8 cellular contexts compared by ENCODE assay signal in the genomic region with DNA sequence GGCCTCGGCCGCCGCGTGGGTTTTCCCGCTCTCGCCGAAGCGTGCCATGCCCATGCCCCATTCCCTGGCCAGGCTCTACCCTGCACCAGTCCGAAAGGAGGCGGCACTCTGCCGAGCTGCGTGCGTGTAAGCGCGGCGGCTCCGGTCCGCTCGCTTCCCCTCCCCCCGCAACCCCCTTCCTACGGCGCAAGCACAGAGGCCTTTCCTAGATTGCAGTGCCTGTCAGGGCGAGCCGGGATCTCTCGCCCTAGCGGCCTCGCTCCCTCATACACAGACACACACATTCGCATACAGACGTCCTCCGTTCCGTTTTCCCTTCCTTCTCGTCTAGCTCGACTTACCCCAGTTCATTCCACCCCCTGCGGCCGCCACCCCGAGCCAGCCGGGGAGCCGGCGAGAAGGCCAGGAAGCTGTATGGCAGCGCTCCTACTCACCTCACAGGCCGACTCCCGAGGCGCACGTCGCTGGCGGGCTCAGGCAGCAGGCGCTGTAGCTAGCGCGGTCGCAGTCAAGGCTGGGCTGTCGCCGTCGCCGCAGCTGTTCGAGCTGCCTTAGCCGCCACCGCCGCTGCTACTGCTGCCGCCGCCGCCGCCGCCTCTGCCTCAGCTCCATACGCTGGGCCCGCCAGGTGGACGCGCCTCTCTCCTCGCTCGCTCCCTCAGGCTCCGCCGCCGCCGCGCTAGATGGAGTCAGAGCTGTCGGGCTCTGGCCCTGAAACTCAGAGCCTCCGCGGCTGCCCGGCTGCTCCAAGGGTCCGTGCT. TPM values are rescaled to one million over a fixed set of nuclear protein-coding genes. Genes with fewer than 3 reads are reported as not detected.
DNase-seq lines count a peak whose midpoint lies in the region; ATAC-seq, FAIRE-seq and TF ChIP-seq lines count a peak whose summit lies in the region.

No MANE protein-coding gene starts in this region.

- peak overlapping the region; percentile 85 for H3K4me3 Mint-ChIP-seq in activated naive CD4-positive, alpha-beta T cell treated with anti-CD3 and anti-CD28 coated beads, Interleukin-2, amount 10 ng/mL, durations not matched to agents 7 days and 5 days
- peak overlapping the region; percentile 81 for H3K4me3 Mint-ChIP-seq in progenitor cell of endocrine pancreas (ENCODE audit: low read depth)

- no peaks in the 10 kb centered on the region for H3K9me3 ChIP-seq in left ventricle myocardium inferior (replicated peaks)

- no peak for TF ChIP-seq CTCF in 22Rv1 (IDR thresholded peaks at IDR 0.05)
- no peak for TF ChIP-seq CTCF in left ventricle myocardium inferior (IDR thresholded peaks at IDR 0.05; ENCODE audit: borderline replicate concordance)
- TF ChIP-seq CTCF in progenitor cell of endocrine pancreas (IDR thresholded peaks at IDR 0.05; ENCODE audit: unreplicated experiment), result no peak

- H3K27ac Mint-ChIP-seq in activated naive CD4-positive, alpha-beta T cell treated with anti-CD3 and anti-CD28 coated beads, Interleukin-2, amount 10 ng/mL, durations not matched to agents 7 days and 5 days, result peak overlapping the region; percentile 89
- peak overlapping the region; percentile 91 for H3K27ac Mint-ChIP-seq in progenitor cell of endocrine pancreas

- no peaks in the 10 kb centered on the region for H3K9me3 Mint-ChIP-seq in activated naive CD4-positive, alpha-beta T cell treated with anti-CD3 and anti-CD28 coated beads, Interleukin-2, amount 10 ng/mL, durations not matched to agents 7 days and 5 days
- peaks cover 11% of the 10 kb centered on the region for H3K9me3 Mint-ChIP-seq in progenitor cell of endocrine pancreas (ENCODE audit: low read depth)

- H3K36me3 ChIP-seq in left ventricle myocardium inferior, result no peaks in the 10 kb centered on the region

- peaks cover 29% of the 10 kb centered on the region for H3K27me3 Mint-ChIP-seq in activated naive CD4-positive, alpha-beta T cell treated with anti-CD3 and anti-CD28 coated beads, Interleukin-2, amount 10 ng/mL, durations not matched to agents 7 days and 5 days
- H3K27me3 Mint-ChIP-seq in progenitor cell of endocrine pancreas, result peaks cover 23% of the 10 kb centered on the region

- FAIRE-seq in GM18507 (lab: Jason Lieb, UNC), result peak; percentile 44

- H3K27ac ChIP-seq in 22Rv1 (peak overlapping the region; percentile 49), left ventricle myocardium inferior (replicated peaks) (peak overlapping the region; percentile 36)

- peaks cover 9% of the 10 kb centered on the region for H3K4me1 ChIP-seq in left ventricle myocardium inferior

- peaks cover 10% of the 10 kb centered on the region for H3K4me1 Mint-ChIP-seq in activated naive CD4-positive, alpha-beta T cell treated with anti-CD3 and anti-CD28 coated beads, Interleukin-2, amount 10 ng/mL, durations not matched to agents 7 days and 5 days
- no peaks in the 10 kb centered on the region for H3K4me1 Mint-ChIP-seq in progenitor cell of endocrine pancreas (ENCODE audit: low read depth)

- CTCF ChIA-PET in activated naive CD4-positive, alpha-beta T cell treated with anti-CD3 and anti-CD28 coated beads, Interleukin-2, amount 10 ng/mL, durations not matched to agents 7 days and 5 days (lab: Charles Lee), result no interaction called here

- H3K36me3 Mint-ChIP-seq in activated naive CD4-positive, alpha-beta T cell treated with anti-CD3 and anti-CD28 coated beads, Interleukin-2, amount 10 ng/mL, durations not matched to agents 7 days and 5 days, result peaks cover 1% of the 10 kb centered on the region
- H3K36me3 Mint-ChIP-seq in progenitor cell of endocrine pancreas (ENCODE audit: insufficient read depth), result no peaks in the 10 kb centered on the region

- peak; percentile 47 for ATAC-seq in HG02981 (IDR thresholded peaks at IDR 0.05; ENCODE audit: unreplicated experiment)

- intact Hi-C loops in left ventricle myocardium inferior (cut with micrococcal nuclease), result no loop called here

- H3K4me3 ChIP-seq in left ventricle myocardium inferior, result peak overlapping the region; percentile 66

- DNase-seq in GM18507 (ENCODE audit: extremely low spot score, insufficient read length, low read depth) (no peak), NCI-H510A (lab: John Stamatoyannopoulos, UW) (peak; percentile 40), left ventricle myocardium inferior (peak; percentile 15), progenitor cell of endocrine pancreas (ENCODE audit: low spot score, unreplicated experiment) (peak; percentile 15), SIG-M5 treated with dmso at 0.1 percent for 504 hours (lab: John Stamatoyannopoulos, UW; ENCODE audit: unreplicated experiment) (no peak)
- DNase-seq in activated naive CD4-positive, alpha-beta T cell treated with anti-CD3 and anti-CD28 coated beads, Interleukin-2, amount 10 ng/mL, durations not matched to agents 7 days and 5 days, result peak; percentile 64

- H3K27me3 ChIP-seq in left ventricle myocardium inferior (ENCODE audit: low read depth), result peaks cover 16% of the 10 kb centered on the region

RNA-seq across cellular contexts. Expression of gene NEXMIF, which starts 0.6 kb away (rescaled TPM):
- total RNA-seq in left ventricle myocardium inferior, result 0.19 TPM
- 1.7 and 1.8 TPM in 2 replicates for total RNA-seq in progenitor cell of endocrine pancreas

Comparison
In these comparisons a context has a peak if more than half of its experiments do, and no peak if none do; other contexts are left out.
1. DNase-seq: peak in NCI-H510A (single experiment), activated naive CD4-positive, alpha-beta T cell treated with anti-CD3 and anti-CD28 coated beads, Interleukin-2, amount 10 ng/mL, durations not matched to agents 7 days and 5 days (single experiment), left ventricle myocardium inferior (single experiment) and progenitor cell of endocrine pancreas (single experiment); none in GM18507 (single experiment) and SIG-M5 treated with dmso at 0.1 percent for 504 hours (single experiment).